In genomic region chr9:121568541-121569265, GRCh38 we compare ENCODE assay signal across 10 cellular contexts.
DNase-seq lines count a peak whose midpoint lies in the region; ATAC-seq and TF ChIP-seq lines count a peak whose summit lies in the region.
"Had no signal": no experiment of that assay in that cellular context is flagged by ENCODE, and none has a peak within 500 bp of the region (broad histone marks: within the 10 kb centered on the region; RNA-seq: fewer than 3 reads in every experiment).

No MANE protein-coding gene starts in this region.

- H3F3A ChIP-seq in smooth muscle cell (ENCODE audit: low read depth): peaks cover 16% of the 10 kb centered on the region

- peak overlapping the region; percentile 83 for H3K27ac ChIP-seq in smooth muscle cell (ENCODE audit: low read depth)
- H3K27ac ChIP-seq: cardiac muscle cell had no signal

- 56% methylated on average over 8 of the region's 8 CpGs for WGBS in smooth muscle cell (ENCODE audit: low lambda C conversion rate)

- H3K9ac ChIP-seq in smooth muscle cell (ENCODE audit: low read depth): no peak overlapping the region

- H3K9me3 ChIP-seq in smooth muscle cell (replicated peaks; ENCODE audit: low read depth): no peaks in the 10 kb centered on the region

- no peak overlapping the region for H3K4me3 ChIP-seq in smooth muscle cell
- H3K4me3 ChIP-seq: cardiac muscle cell had no signal

- H3K4me1 ChIP-seq in smooth muscle cell (ENCODE audit: low read depth): peaks cover 21% of the 10 kb centered on the region

- TF ChIP-seq CTCF in smooth muscle cell (IDR thresholded peaks at IDR 0.05; ENCODE audit: borderline replicate concordance, insufficient read depth, poor library complexity, severe bottlenecking): no peak

- H3K36me3 ChIP-seq in smooth muscle cell (ENCODE audit: low read depth): no peaks in the 10 kb centered on the region
- H3K36me3 ChIP-seq: cardiac muscle cell had no signal

- DNase-seq in GM03348 (ENCODE audit: low spot score): peak; percentile 78
- peak; percentile 14 for DNase-seq in cerebellar cortex (ENCODE audit: low spot score)
- DNase-seq in left lobe of liver (ENCODE audit: low spot score): peak; percentile 58
- no peak for DNase-seq in smooth muscle cell (lab: John Stamatoyannopoulos, UW; ENCODE audit: unreplicated experiment)
- no peak for DNase-seq in dedifferentiated amniotic fluid mesenchymal stem cell (ENCODE audit: extremely low spot score)
- no peak for DNase-seq in stimulated activated CD4-positive, alpha-beta T cell treated with anti-CD3 and anti-CD28 coated beads, Interleukin-15, amount 100 ng/mL, for 24 hours
- DNase-seq in activated T-cell treated with anti-CD3 and anti-CD28 coated beads, Interleukin-2, amount 50 U/mL, for 48 hours: no peak
- DNase-seq in NCI-H1048 (lab: John Stamatoyannopoulos, UW): no peak
- DNase-seq: CD8-positive, alpha-beta memory T cell had no signal

- no peaks in the 10 kb centered on the region for H3K27me3 ChIP-seq in smooth muscle cell (ENCODE audit: low read depth)
- H3K27me3 ChIP-seq: cardiac muscle cell had no signal

- H2AFZ ChIP-seq in smooth muscle cell (ENCODE audit: low read depth): no peak overlapping the region

- no peaks in the 10 kb centered on the region for H3K79me2 ChIP-seq in smooth muscle cell (ENCODE audit: low read depth)

- no peaks in the 10 kb centered on the region for H4K20me1 ChIP-seq in smooth muscle cell (ENCODE audit: low read depth)

- H3K4me2 ChIP-seq in smooth muscle cell: peak overlapping the region; percentile 75

- peak; percentile 52 for ATAC-seq in left lobe of liver

Comparison
In these comparisons a context has a peak if more than half of its experiments do, and no peak if none do; other contexts are left out.
1. DNase-seq: peak in GM03348 (single experiment), cerebellar cortex (single experiment) and left lobe of liver (single experiment); none in smooth muscle cell (single experiment), dedifferentiated amniotic fluid mesenchymal stem cell (single experiment), stimulated activated CD4-positive, alpha-beta T cell treated with anti-CD3 and anti-CD28 coated beads, Interleukin-15, amount 100 ng/mL, for 24 hours (single experiment), activated T-cell treated with anti-CD3 and anti-CD28 coated beads, Interleukin-2, amount 50 U/mL, for 48 hours (0 of 2) and NCI-H1048 (single experiment).